1 cellular context compared by ENCODE assay signal in the genomic region with DNA sequence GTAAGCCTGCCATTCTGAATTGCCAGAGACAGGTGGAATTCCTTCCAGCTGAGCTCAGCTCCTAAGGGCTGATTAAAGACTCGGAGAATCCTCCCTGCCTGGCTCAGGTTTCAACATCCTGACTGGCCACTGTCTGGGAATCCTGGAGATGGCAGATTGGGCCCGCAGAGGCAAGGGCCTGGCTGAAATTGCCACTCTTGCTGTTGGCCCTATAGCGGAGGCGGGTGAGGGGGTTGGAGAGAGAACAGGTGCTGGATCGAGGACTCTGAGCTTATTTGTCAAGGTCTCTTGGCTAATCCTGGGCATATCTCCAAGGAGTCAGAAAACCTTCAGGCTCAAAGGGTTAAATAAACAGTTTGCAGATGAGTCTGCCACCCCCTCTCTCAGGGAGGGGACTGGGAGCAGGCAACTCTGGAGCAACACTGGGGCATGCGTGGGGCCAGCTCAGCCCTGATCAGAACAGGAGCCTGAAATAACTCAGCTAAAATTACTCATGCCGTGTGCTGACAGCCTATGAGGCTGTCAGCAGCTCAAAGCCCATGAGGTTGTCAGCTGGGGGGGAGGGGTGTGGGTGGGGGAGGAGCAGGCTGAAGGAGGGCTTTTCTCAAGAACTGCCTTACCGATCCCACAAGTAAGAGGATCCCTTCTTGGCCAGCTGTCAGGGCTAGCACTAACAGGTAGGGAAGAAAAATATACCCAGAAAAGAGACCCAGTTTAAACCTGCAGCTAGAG.
TF ChIP-seq lines count a peak whose summit lies in the region.

No MANE protein-coding gene starts in this region.

TF ChIP-seq in IMR-90, 13 proteins besides CTCF, POLR2A, EP300 and RAD21 (continued from another document):
- TF ChIP-seq MAFK (IDR thresholded peaks at IDR 0.05; ENCODE audit: low read depth, low read length) (no peak), ELK1 (IDR thresholded peaks at IDR 0.05; ENCODE audit: borderline replicate concordance, low read depth, low read length) (no peak), FOS (IDR thresholded peaks at IDR 0.05; ENCODE audit: low read depth, low read length) (peak; percentile 37), MXI1 (IDR thresholded peaks at IDR 0.05; ENCODE audit: borderline replicate concordance, low read depth, low read length) (no peak), MAZ (IDR thresholded peaks at IDR 0.05; ENCODE audit: borderline replicate concordance, low read depth, low read length) (peak; percentile 92), RCOR1 (IDR thresholded peaks at IDR 0.05; ENCODE audit: insufficient replicate concordance, low read length) (peak; percentile 90), NFE2L2 (IDR thresholded peaks at IDR 0.05; ENCODE audit: low read depth, low read length) (no peak), RFX5 (IDR thresholded peaks at IDR 0.05; ENCODE audit: low read depth, low read length) (no peak), SMC3 (IDR thresholded peaks at IDR 0.05; ENCODE audit: low read depth, low read length) (no peak; the same call in 1 of the 2 replicates), CHD1 (IDR thresholded peaks at IDR 0.05; ENCODE audit: low read depth, low read length) (no peak), BHLHE40 (IDR thresholded peaks at IDR 0.05; ENCODE audit: low read depth, low read length) (peak; percentile 53)
- TF ChIP-seq, protein P1, sequence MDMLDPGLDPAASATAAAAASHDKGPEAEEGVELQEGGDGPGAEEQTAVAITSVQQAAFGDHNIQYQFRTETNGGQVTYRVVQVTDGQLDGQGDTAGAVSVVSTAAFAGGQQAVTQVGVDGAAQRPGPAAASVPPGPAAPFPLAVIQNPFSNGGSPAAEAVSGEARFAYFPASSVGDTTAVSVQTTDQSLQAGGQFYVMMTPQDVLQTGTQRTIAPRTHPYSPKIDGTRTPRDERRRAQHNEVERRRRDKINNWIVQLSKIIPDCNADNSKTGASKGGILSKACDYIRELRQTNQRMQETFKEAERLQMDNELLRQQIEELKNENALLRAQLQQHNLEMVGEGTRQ (IDR thresholded peaks at IDR 0.05; ENCODE audit: low read depth, low read length) = no peak
